Comparison of ENCODE assay signal across 16 cellular contexts in the genomic region with DNA sequence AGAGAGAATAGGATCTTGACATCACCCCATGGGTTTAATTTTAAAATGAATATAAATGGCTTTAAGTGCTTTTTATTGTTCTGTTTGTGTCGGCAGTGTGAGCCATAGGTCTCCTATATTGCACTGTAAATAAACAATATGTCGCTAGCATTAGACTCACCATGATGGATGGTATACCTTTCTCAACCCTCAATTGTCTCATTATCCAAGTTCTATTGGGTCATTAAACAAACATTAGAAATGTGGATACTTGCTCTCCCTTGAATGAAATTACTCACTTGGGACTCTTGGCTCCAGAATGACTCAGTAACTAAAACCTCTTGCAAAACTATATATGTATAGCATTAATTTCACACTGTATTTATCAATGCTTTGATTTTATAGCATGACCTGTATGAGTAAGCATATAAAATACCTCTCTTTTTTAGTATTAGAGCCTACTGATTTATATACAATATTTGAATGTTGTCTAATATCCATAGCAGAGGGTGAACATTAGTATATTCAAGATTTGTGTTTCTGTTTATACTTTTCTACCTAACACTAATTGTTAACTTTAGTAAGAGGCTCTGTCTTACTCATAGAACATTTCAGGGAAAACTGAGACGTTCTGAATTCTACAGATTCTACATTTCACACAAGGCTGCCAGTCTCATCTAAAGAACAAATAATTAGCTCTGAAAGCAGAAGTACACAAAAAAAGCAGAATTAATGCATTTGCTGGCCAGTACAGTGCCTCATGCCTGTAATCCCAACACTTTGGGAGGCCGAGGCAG.
A peak's percentile ranks its signal among the peaks of the same experiment; 100 is the strongest.
DNase-seq lines count a peak whose midpoint lies in the region; ATAC-seq, FAIRE-seq and TF ChIP-seq lines count a peak whose summit lies in the region.
"Had no signal": no experiment of that assay in that cellular context is flagged by ENCODE, and none has a peak within 500 bp of the region (broad histone marks: within the 10 kb centered on the region; RNA-seq: fewer than 3 reads in every experiment).

No MANE protein-coding gene starts in this region.

- TF ChIP-seq CTCF in A549 (IDR thresholded peaks at IDR 0.05), result no peak
- TF ChIP-seq CTCF in HFFc6 (IDR thresholded peaks at IDR 0.05), result no peak
- TF ChIP-seq CTCF in PC-3 (conservative IDR thresholded peaks at IDR 0.05; ENCODE audit: low read depth, low read length), result no peak
- no peak for TF ChIP-seq CTCF in fibroblast of lung (conservative IDR thresholded peaks at IDR 0.05 in 1 of 2, IDR thresholded peaks at IDR 0.05 in 1 of 2; ENCODE audit: low read depth in 1 of 2, low read length in 2 of 2)

- H3K27me3 ChIP-seq in PC-3 (ENCODE audit: low read length) (no peaks in the 10 kb centered on the region), fibroblast of lung (ENCODE audit: control insufficient read depth, insufficient read depth, low read length) (no peaks in the 10 kb centered on the region), right cardiac atrium (ENCODE audit: control insufficient read depth, insufficient read depth) (no peaks in the 10 kb centered on the region)
- H3K27me3 ChIP-seq: esophagus squamous epithelium, left lung had no signal

- H3K9me2 ChIP-seq in PC-3 (replicated peaks; ENCODE audit: low read length), result no peaks in the 10 kb centered on the region

- DNase-seq in A549 (ENCODE audit: low read depth in 1 of 2, low spot score in 1 of 2) (peak in 1 of 2 experiments; percentile 12), HFFc6 (peak; percentile 55), PC-3 (peak; percentile 89), fibroblast of lung (ENCODE audit: low read depth in 2 of 2) (peak; percentile 74 to 86), SHP77 treated with DMSO at 0.1 percent for 48 hours (lab: John Stamatoyannopoulos, UW) (no peak), right cardiac atrium (no peak)
- DNase-seq: activated CD4-positive, alpha-beta memory T cell treated with anti-CD3 and anti-CD28 coated beads, Interleukin-2, amount 10 ng/mL, durations not matched to agents 7 days and 5 days; aorta; Calu3; esophagus squamous epithelium; left lung had no signal

- BruUV-seq in PC-3 (replicated peaks; lab: Mats Ljungman, UMichigan), result no TSS peak

- H3K79me2 ChIP-seq in PC-3 (ENCODE audit: low read length) (no peaks in the 10 kb centered on the region), fibroblast of lung (ENCODE audit: control insufficient read depth, insufficient read depth, low read length) (no peaks in the 10 kb centered on the region)

- H3K4me2 ChIP-seq in A549, result peak overlapping the region; percentile 41
- H3K4me2 ChIP-seq in PC-3 (ENCODE audit: low read length), result peak overlapping the region; percentile 66
- H3K4me2 ChIP-seq in fibroblast of lung (ENCODE audit: extremely low read depth, insufficient read depth, low read length), result no peak overlapping the region

- H3K36me3 ChIP-seq in PC-3 (ENCODE audit: low read depth, low read length) (no peaks in the 10 kb centered on the region), fibroblast of lung (ENCODE audit: control insufficient read depth, insufficient read depth, low read length) (no peaks in the 10 kb centered on the region)
- H3K36me3 ChIP-seq: esophagus squamous epithelium, left lung, prostate gland had no signal

- TF ChIP-seq POLR2A in A549 (IDR thresholded peaks at IDR 0.05; ENCODE audit: low read length), result no peak

- FAIRE-seq in A549 (lab: Jason Lieb, UNC), result no peak
- FAIRE-seq: GM18507 had no signal

- H3K9me3 Mint-ChIP-seq in HFFc6, result no peaks in the 10 kb centered on the region
- H3K9me3 Mint-ChIP-seq: activated CD4-positive, alpha-beta memory T cell treated with anti-CD3 and anti-CD28 coated beads, Interleukin-2, amount 10 ng/mL, durations not matched to agents 7 days and 5 days had no signal

- CTCF ChIA-PET in A549 (lab: Yijun Ruan, JAX), result no interaction called here
- CTCF ChIA-PET in PC-3 (lab: Charles Lee), result no interaction called here

- H3K27ac ChIP-seq in A549 (no peak overlapping the region), PC-3 (ENCODE audit: low read length) (peak overlapping the region; percentile 87), fibroblast of lung (ENCODE audit: insufficient read depth, low read length) (no peak overlapping the region), right cardiac atrium (ENCODE audit: low read length) (no peak overlapping the region)
- H3K27ac ChIP-seq: esophagus squamous epithelium, left lung, prostate gland had no signal

- H3K4me1 Mint-ChIP-seq in HFFc6 (ENCODE audit: low read depth), result peaks cover 36% of the 10 kb centered on the region
- H3K4me1 Mint-ChIP-seq: activated CD4-positive, alpha-beta memory T cell treated with anti-CD3 and anti-CD28 coated beads, Interleukin-2, amount 10 ng/mL, durations not matched to agents 7 days and 5 days had no signal

- POLR2A ChIA-PET in A549 (lab: Yijun Ruan, JAX), result no interaction called here
- POLR2A ChIA-PET in PC-3 (lab: Charles Lee; ENCODE audit: unreplicated experiment), result no interaction called here

- H4K20me1 ChIP-seq in PC-3 (ENCODE audit: low read length) (no peaks in the 10 kb centered on the region), fibroblast of lung (ENCODE audit: control insufficient read depth, extremely low read depth, insufficient read depth, low read length) (no peaks in the 10 kb centered on the region)

- H3K9me3 ChIP-seq in A549 (no peaks in the 10 kb centered on the region), PC-3 (ENCODE audit: low read length) (no peaks in the 10 kb centered on the region), fibroblast of lung (ENCODE audit: control insufficient read depth, insufficient read depth, low read depth, low read length) (no peaks in the 10 kb centered on the region), right cardiac atrium (ENCODE audit: control insufficient read depth, low read length) (no peaks in the 10 kb centered on the region)
- H3K9me3 ChIP-seq: esophagus squamous epithelium, left lung, prostate gland had no signal

- no peak overlapping the region for H3K4me3 Mint-ChIP-seq in HFFc6
- H3K4me3 Mint-ChIP-seq: activated CD4-positive, alpha-beta memory T cell treated with anti-CD3 and anti-CD28 coated beads, Interleukin-2, amount 10 ng/mL, durations not matched to agents 7 days and 5 days; dendritic cell treated with granulocyte-macrophage colony-stimulating factor and Interleukin-4, amounts not matched to agents 40 ng/mL and 50 ng/mL, for 4 days had no signal

- WGBS in A549 (ENCODE audit: missing lambda C conversion rate), result 13% methylated on average over 4 of the region's 4 CpGs
- 76% methylated on average over 4 of the region's 4 CpGs for WGBS in right cardiac atrium

- TF ChIP-seq RAD21 in A549 (conservative IDR thresholded peaks at IDR 0.05 in 1 of 2, IDR thresholded peaks at IDR 0.05 in 1 of 2), result no peak

- no peak overlapping the region for H3K4me3 ChIP-seq in A549
- no peak overlapping the region; the same call in 1 of the 2 replicates for H3K4me3 ChIP-seq in PC-3 (ENCODE audit: low read length)
- H3K4me3 ChIP-seq in fibroblast of lung (replicated peaks in 1 of 4; ENCODE audit: control extremely low read depth in 1 of 4, insufficient read depth in 1 of 4, low read depth in 3 of 4, low read length in 4 of 4), result no peak overlapping the region
- H3K4me3 ChIP-seq in right cardiac atrium (ENCODE audit: low read length), result no peak overlapping the region
- H3K4me3 ChIP-seq: esophagus squamous epithelium, left lung, prostate gland had no signal

- 0 out of 5 replicates have a peak, but pooled peaks of 1 of the 2 experiments have one; percentile 19 for TF ChIP-seq EP300 in A549 (IDR thresholded peaks at IDR 0.05)

- peaks cover 4% of the 10 kb centered on the region for H3F3A ChIP-seq in PC-3 (ENCODE audit: low read length, unreplicated experiment)

- H3K27ac Mint-ChIP-seq in HFFc6, result peak overlapping the region; percentile 27
- H3K27ac Mint-ChIP-seq: activated CD4-positive, alpha-beta memory T cell treated with anti-CD3 and anti-CD28 coated beads, Interleukin-2, amount 10 ng/mL, durations not matched to agents 7 days and 5 days; dendritic cell treated with granulocyte-macrophage colony-stimulating factor and Interleukin-4, amounts not matched to agents 40 ng/mL and 50 ng/mL, for 4 days had no signal

- intact Hi-C loops in PC-3 (cut with micrococcal nuclease), result no loop called here
- intact Hi-C loops in right cardiac atrium (cut with DNase I), result no loop called here

- H3K36me3 Mint-ChIP-seq in HFFc6 (ENCODE audit: low read depth), result no peaks in the 10 kb centered on the region

- H2AFZ ChIP-seq in PC-3 (ENCODE audit: low read length) (peak overlapping the region; percentile 17; the same call in 1 of the 2 replicates), fibroblast of lung (ENCODE audit: low read length) (no peak overlapping the region)

- H3K4me1 ChIP-seq in A549 (peaks cover 9% of the 10 kb centered on the region; the same call in 2 of the 3 replicates), PC-3 (ENCODE audit: insufficient read depth, low read length) (peaks cover 11% of the 10 kb centered on the region), fibroblast of lung (ENCODE audit: control insufficient read depth, extremely low read depth, insufficient read depth, low read length) (peaks cover 2% of the 10 kb centered on the region), right cardiac atrium (ENCODE audit: control insufficient read depth, insufficient read depth, low read length) (no peaks in the 10 kb centered on the region)
- H3K4me1 ChIP-seq: esophagus squamous epithelium, left lung, prostate gland had no signal

- H3K9ac ChIP-seq in PC-3 (ENCODE audit: low read length), result peak overlapping the region; percentile 39; the same call in 1 of the 2 replicates
- H3K9ac ChIP-seq in fibroblast of lung (ENCODE audit: insufficient read depth, low read length), result no peak overlapping the region

- no peaks in the 10 kb centered on the region for H3K27me3 Mint-ChIP-seq in HFFc6 (ENCODE audit: insufficient read depth)
- H3K27me3 Mint-ChIP-seq: activated CD4-positive, alpha-beta memory T cell treated with anti-CD3 and anti-CD28 coated beads, Interleukin-2, amount 10 ng/mL, durations not matched to agents 7 days and 5 days; dendritic cell treated with granulocyte-macrophage colony-stimulating factor and Interleukin-4, amounts not matched to agents 40 ng/mL and 50 ng/mL, for 4 days had no signal

- ATAC-seq in A549 (peak; percentile 50 to 53; a peak in 4 of 6 replicates), PC-3 (peak; percentile 94), right cardiac atrium (no peak), GM19452 (IDR thresholded peaks at IDR 0.05; ENCODE audit: unreplicated experiment) (no peak), GM21737 (IDR thresholded peaks at IDR 0.05; ENCODE audit: unreplicated experiment) (no peak)
- ATAC-seq: left lung had no signal

TF ChIP-seq in A549, 52 proteins besides CTCF, POLR2A, EP300 and RAD21 (continues in another document):
- TF ChIP-seq, protein P1, sequence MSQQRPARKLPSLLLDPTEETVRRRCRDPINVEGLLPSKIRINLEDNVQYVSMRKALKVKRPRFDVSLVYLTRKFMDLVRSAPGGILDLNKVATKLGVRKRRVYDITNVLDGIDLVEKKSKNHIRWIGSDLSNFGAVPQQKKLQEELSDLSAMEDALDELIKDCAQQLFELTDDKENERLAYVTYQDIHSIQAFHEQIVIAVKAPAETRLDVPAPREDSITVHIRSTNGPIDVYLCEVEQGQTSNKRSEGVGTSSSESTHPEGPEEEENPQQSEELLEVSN (IDR thresholded peaks at IDR 0.05; ENCODE audit: borderline replicate concordance, low read depth), result no peak
- no peak for TF ChIP-seq CBX2 (IDR thresholded peaks at IDR 0.05; ENCODE audit: borderline replicate concordance, low read depth)

Comparison
In these comparisons a context has a peak if more than half of its experiments do, and no peak if none do; other contexts are left out.
1. ATAC-seq: peak in A549 (2 of 2) and PC-3 (single experiment); none in right cardiac atrium (0 of 2), GM19452 (single experiment) and GM21737 (single experiment).
2. DNase-seq: peak in HFFc6 (single experiment), PC-3 (single experiment) and fibroblast of lung (2 of 2); none in SHP77 treated with DMSO at 0.1 percent for 48 hours (single experiment) and right cardiac atrium (0 of 3).